ENCODE assay signal across 20 cellular contexts in genomic region chr15:68701886-68702285, GRCh38.
A peak's percentile ranks its signal among the peaks of the same experiment; 100 is the strongest.
DNase-seq lines count a peak whose midpoint lies in the region; ATAC-seq, FAIRE-seq and TF ChIP-seq lines count a peak whose summit lies in the region.
"Had no signal": no experiment of that assay in that cellular context is flagged by ENCODE, and none has a peak within 500 bp of the region (broad histone marks: within the 10 kb centered on the region; RNA-seq: fewer than 3 reads in every experiment).

No MANE protein-coding gene starts in this region.

- no peak overlapping the region for H3K4me3 Mint-ChIP-seq in immature natural killer cell
- H3K4me3 Mint-ChIP-seq: CD4-positive, CD25-positive, alpha-beta regulatory T cell; CD8-positive, alpha-beta memory T cell had no signal

- H3K27ac ChIP-seq in WERI-Rb-1 (peak overlapping the region; percentile 80), layer of hippocampus (ENCODE audit: low read depth, low read length) (peak overlapping the region; percentile 32)
- H3K27ac ChIP-seq: GM23248, HL-60 had no signal

- no peak overlapping the region for H3K27ac Mint-ChIP-seq in immature natural killer cell
- H3K27ac Mint-ChIP-seq: CD4-positive, CD25-positive, alpha-beta regulatory T cell; CD8-positive, alpha-beta memory T cell had no signal

- no peaks in the 10 kb centered on the region for H3K9me3 Mint-ChIP-seq in immature natural killer cell
- H3K9me3 Mint-ChIP-seq: CD4-positive, CD25-positive, alpha-beta regulatory T cell; CD8-positive, alpha-beta memory T cell had no signal

- ATAC-seq in HG02981 (IDR thresholded peaks at IDR 0.05; ENCODE audit: unreplicated experiment), result no peak
- ATAC-seq in stimulated activated naive CD8-positive, alpha-beta T cell treated with anti-CD3 and anti-CD28 coated beads, Interleukin-15, Interleukin-2, amounts not matched to agents 100 U/mL and 50 U/mL, for 24 hours, result no peak

- no peaks in the 10 kb centered on the region for H3K27me3 ChIP-seq in WERI-Rb-1 (ENCODE audit: insufficient read depth, low read depth, severe bottlenecking)
- H3K27me3 ChIP-seq in layer of hippocampus (ENCODE audit: control insufficient read depth, insufficient read depth, low read length), result peaks cover 2% of the 10 kb centered on the region
- H3K27me3 ChIP-seq: BE2C had no signal

- FAIRE-seq in frontal cortex (lab: Jason Lieb, UNC), result no peak
- FAIRE-seq: A204.1, GM12892, GM18507 had no signal

- peak; percentile 67 for DNase-seq in WERI-Rb-1
- peak; percentile 78 for DNase-seq in cerebellar cortex (ENCODE audit: low spot score)
- DNase-seq in frontal cortex (ENCODE audit: low spot score in 2 of 2), result no peak
- no peak for DNase-seq in stimulated activated naive CD8-positive, alpha-beta T cell treated with anti-CD3 and anti-CD28 coated beads, Interleukin-15, Interleukin-2, amounts not matched to agents 100 U/mL and 50 U/mL, for 24 hours
- DNase-seq in immature natural killer cell, result no peak
- DNase-seq: ACHN; BE2C; CD4-positive, CD25-positive, alpha-beta regulatory T cell; CD8-positive, alpha-beta memory T cell; COR-L47; DMS 273 treated with DMSO at 0.1 percent for 48 hours; GDM1; GM23248 had no signal

- no peaks in the 10 kb centered on the region for H3K4me1 Mint-ChIP-seq in immature natural killer cell
- H3K4me1 Mint-ChIP-seq: CD4-positive, CD25-positive, alpha-beta regulatory T cell; CD8-positive, alpha-beta memory T cell had no signal

- H3K36me3 Mint-ChIP-seq in immature natural killer cell, result no peaks in the 10 kb centered on the region
- H3K36me3 Mint-ChIP-seq: CD4-positive, CD25-positive, alpha-beta regulatory T cell; CD8-positive, alpha-beta memory T cell had no signal

- H3K9me3 ChIP-seq in WERI-Rb-1 (ENCODE audit: severe bottlenecking), result no peaks in the 10 kb centered on the region
- H3K9me3 ChIP-seq: BE2C, HAP-1 had no signal

- H3K4me3 ChIP-seq in WERI-Rb-1 (ENCODE audit: low read depth, low read length), result no peak overlapping the region
- H3K4me3 ChIP-seq: GM23248, HAP-1 had no signal

- peaks cover 22% of the 10 kb centered on the region for H3K36me3 ChIP-seq in WERI-Rb-1
- H3K36me3 ChIP-seq: BE2C, HAP-1 had no signal

- TF ChIP-seq CTCF in WERI-Rb-1 (IDR thresholded peaks at IDR 0.05; ENCODE audit: low read depth, low read length), result no peak

- peaks cover 3 to 6% (median 5%) of the 10 kb centered on the region in 3 donors for H3K27me3 Mint-ChIP-seq in immature natural killer cell (ENCODE audit: low read depth in 3 of 3)

Comparison
In these comparisons a context has a peak if more than half of its experiments do, and no peak if none do; other contexts are left out.
1. DNase-seq: peak in WERI-Rb-1 (single experiment) and cerebellar cortex (single experiment); none in frontal cortex (0 of 2), stimulated activated naive CD8-positive, alpha-beta T cell treated with anti-CD3 and anti-CD28 coated beads, Interleukin-15, Interleukin-2, amounts not matched to agents 100 U/mL and 50 U/mL, for 24 hours (single experiment) and immature natural killer cell (0 of 3).